Comparison of ENCODE assay signal across 29 cellular contexts in the genomic region with DNA sequence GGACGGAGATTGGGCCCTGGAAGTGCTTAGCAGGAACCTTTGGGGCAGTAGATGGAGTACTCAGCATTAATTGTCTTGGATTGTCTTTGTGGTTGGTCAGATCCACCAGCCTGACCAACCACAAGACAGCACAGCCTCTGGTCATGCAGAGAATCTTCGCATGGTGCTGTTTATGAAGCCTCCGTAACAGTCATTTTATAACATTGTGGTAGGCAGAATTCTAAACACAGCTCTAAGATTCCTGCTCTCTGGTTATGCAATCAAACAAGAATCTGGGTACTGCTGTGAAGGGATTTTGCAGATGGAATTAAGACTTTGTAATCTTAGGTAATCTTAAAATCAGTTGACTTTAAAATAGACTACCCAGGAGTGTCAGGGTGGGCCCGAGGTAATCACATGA.
DNase-seq lines count a peak whose midpoint lies in the region; ATAC-seq, FAIRE-seq and TF ChIP-seq lines count a peak whose summit lies in the region.
"Had no signal": no experiment of that assay in that cellular context is flagged by ENCODE, and none has a peak within 500 bp of the region (broad histone marks: within the 10 kb centered on the region; RNA-seq: fewer than 3 reads in every experiment).

No MANE protein-coding gene starts in this region.

- no peaks in the 10 kb centered on the region for H4K20me1 ChIP-seq in astrocyte (ENCODE audit: insufficient read depth, low read length)

- no peak overlapping the region for H2AK5ac ChIP-seq in trophoblast cell (ENCODE audit: low read length)

- H3K27me3 Mint-ChIP-seq in astrocyte (ENCODE audit: low read depth, unreplicated experiment) = no peaks in the 10 kb centered on the region
- H3K27me3 Mint-ChIP-seq: activated CD8-positive, alpha-beta memory T cell treated with anti-CD3 and anti-CD28 coated beads, Interleukin-2, amount 10 ng/mL, durations not matched to agents 7 days and 5 days; IgD-negative memory B cell; stimulated activated memory B cell treated with anti-CD40 and anti-IgM and Interleukin-4, amounts not matched to agents 10 μg/mL and 1 μg/mL and 100 μg/mL, for 72 hours had no signal

- no peak overlapping the region for H3K4me3 Mint-ChIP-seq in astrocyte (ENCODE audit: unreplicated experiment)
- H3K4me3 Mint-ChIP-seq: activated CD8-positive, alpha-beta memory T cell treated with anti-CD3 and anti-CD28 coated beads, Interleukin-2, amount 10 ng/mL, durations not matched to agents 7 days and 5 days; activated T-cell treated with anti-CD3 and anti-CD28 coated beads, Interleukin-2, amount 50 U/mL, for 72 hours; CD4-positive, alpha-beta memory T cell; GM23338; IgD-negative memory B cell; nephron progenitor cell; stimulated activated memory B cell treated with anti-CD40 and anti-IgM and Interleukin-4, amounts not matched to agents 10 μg/mL and 1 μg/mL and 100 μg/mL, for 72 hours had no signal

- no peak overlapping the region for H3K18ac ChIP-seq in trophoblast cell (ENCODE audit: low read length)

- no peaks in the 10 kb centered on the region for H3K79me2 ChIP-seq in astrocyte (ENCODE audit: insufficient read depth, low read length)
- H3K79me2 ChIP-seq in trophoblast cell (ENCODE audit: control insufficient read depth, insufficient read depth, low read length, poor library complexity) = no peaks in the 10 kb centered on the region

- no peak overlapping the region for H3K23ac ChIP-seq in trophoblast cell (ENCODE audit: low read length)

- H4K91ac ChIP-seq in trophoblast cell (ENCODE audit: low read depth, low read length) = no peak overlapping the region

- no peak for TF ChIP-seq CTCF in astrocyte (IDR thresholded peaks at IDR 0.05; ENCODE audit: insufficient read depth, low read depth, low read length)
- no peak for TF ChIP-seq CTCF in foreskin fibroblast (IDR thresholded peaks at IDR 0.05; ENCODE audit: low read depth, low read length)

- no peak overlapping the region for H3K4me2 ChIP-seq in astrocyte (ENCODE audit: low read length)
- H3K4me2 ChIP-seq in trophoblast cell (ENCODE audit: low read length) = no peak overlapping the region
- H3K4me2 ChIP-seq: GM23338 had no signal

- no peak overlapping the region for H3K4ac ChIP-seq in trophoblast cell (ENCODE audit: low read depth, low read length)

- no peak overlapping the region for H3K4me3 ChIP-seq in astrocyte (ENCODE audit: insufficient read depth, low read depth, low read length)
- H3K4me3 ChIP-seq in foreskin fibroblast (ENCODE audit: low read depth in 1 of 2, low read length in 2 of 2) = no peak overlapping the region
- no peak overlapping the region for H3K4me3 ChIP-seq in trophoblast cell (ENCODE audit: low read depth, low read length)
- H3K4me3 ChIP-seq: breast epithelium, colonic mucosa, gastrocnemius medialis, GM23338, Peyer's patch, upper lobe of right lung had no signal

- H3K27ac Mint-ChIP-seq in astrocyte (ENCODE audit: unreplicated experiment) = peak overlapping the region; percentile 89
- H3K27ac Mint-ChIP-seq: activated CD8-positive, alpha-beta memory T cell treated with anti-CD3 and anti-CD28 coated beads, Interleukin-2, amount 10 ng/mL, durations not matched to agents 7 days and 5 days; activated T-cell treated with anti-CD3 and anti-CD28 coated beads, Interleukin-2, amount 50 U/mL, for 72 hours; CD4-positive, alpha-beta memory T cell; GM23338; IgD-negative memory B cell; nephron progenitor cell; stimulated activated memory B cell treated with anti-CD40 and anti-IgM and Interleukin-4, amounts not matched to agents 10 μg/mL and 1 μg/mL and 100 μg/mL, for 72 hours had no signal

- H3K9me3 ChIP-seq in astrocyte (ENCODE audit: insufficient read depth, low read depth, low read length) (no peaks in the 10 kb centered on the region), trophoblast cell (ENCODE audit: insufficient read depth, low read depth, low read length) (no peaks in the 10 kb centered on the region)
- H3K9me3 ChIP-seq: breast epithelium, colonic mucosa, gastrocnemius medialis, Peyer's patch, upper lobe of right lung had no signal

- H3K9me3 Mint-ChIP-seq in astrocyte (ENCODE audit: unreplicated experiment) = no peaks in the 10 kb centered on the region
- H3K9me3 Mint-ChIP-seq: activated T-cell treated with anti-CD3 and anti-CD28 coated beads, Interleukin-2, amount 50 U/mL, for 72 hours; GM23338; IgD-negative memory B cell; nephron progenitor cell; stimulated activated memory B cell treated with anti-CD40 and anti-IgM and Interleukin-4, amounts not matched to agents 10 μg/mL and 1 μg/mL and 100 μg/mL, for 72 hours had no signal

- no peak overlapping the region for H4K12ac ChIP-seq in trophoblast cell (ENCODE audit: low read depth, low read length)

- FAIRE-seq in astrocyte (lab: Jason Lieb, UNC) = no peak

- WGBS in trophoblast cell (ENCODE audit: extremely low coverage, insufficient coverage, insufficient read length) = no CpG with 5 or more reads among the region's 4 CpGs

- H3K9ac ChIP-seq in astrocyte (ENCODE audit: low read length) = no peak overlapping the region
- H3K9ac ChIP-seq in trophoblast cell (ENCODE audit: low read length) = no peak overlapping the region

- no peak overlapping the region for H4K8ac ChIP-seq in trophoblast cell (ENCODE audit: low read depth, low read length)

- H3K14ac ChIP-seq in trophoblast cell (ENCODE audit: low read length) = no peak overlapping the region

- ATAC-seq in HG03045 (IDR thresholded peaks at IDR 0.05; ENCODE audit: unreplicated experiment) = no peak
- ATAC-seq: activated CD8-positive, alpha-beta memory T cell treated with anti-CD3 and anti-CD28 coated beads, Interleukin-2, amount 10 ng/mL, durations not matched to agents 7 days and 5 days; activated T-cell treated with anti-CD3 and anti-CD28 coated beads, Interleukin-2, amount 50 U/mL, for 72 hours; gastrocnemius medialis; sciatic nerve; stimulated activated memory B cell treated with anti-CD40 and anti-IgM and Interleukin-4, amounts not matched to agents 10 μg/mL and 1 μg/mL and 100 μg/mL, for 72 hours; upper lobe of right lung had no signal

- H3K27me3 ChIP-seq in astrocyte (ENCODE audit: insufficient read depth, low read length) (no peaks in the 10 kb centered on the region), trophoblast cell (ENCODE audit: insufficient read depth, low read length) (no peaks in the 10 kb centered on the region)
- H3K27me3 ChIP-seq: breast epithelium, colonic mucosa, gastrocnemius medialis, Peyer's patch, upper lobe of right lung had no signal

- H3K36me3 Mint-ChIP-seq in astrocyte (ENCODE audit: low read depth, unreplicated experiment) = no peaks in the 10 kb centered on the region
- H3K36me3 Mint-ChIP-seq: activated CD8-positive, alpha-beta memory T cell treated with anti-CD3 and anti-CD28 coated beads, Interleukin-2, amount 10 ng/mL, durations not matched to agents 7 days and 5 days; CD4-positive, alpha-beta memory T cell; IgD-negative memory B cell; stimulated activated memory B cell treated with anti-CD40 and anti-IgM and Interleukin-4, amounts not matched to agents 10 μg/mL and 1 μg/mL and 100 μg/mL, for 72 hours had no signal

- peaks cover 8% of the 10 kb centered on the region for H3K4me1 Mint-ChIP-seq in astrocyte (ENCODE audit: low read depth, unreplicated experiment)
- H3K4me1 Mint-ChIP-seq: activated CD8-positive, alpha-beta memory T cell treated with anti-CD3 and anti-CD28 coated beads, Interleukin-2, amount 10 ng/mL, durations not matched to agents 7 days and 5 days; CD4-positive, alpha-beta memory T cell; GM23338; IgD-negative memory B cell; stimulated activated memory B cell treated with anti-CD40 and anti-IgM and Interleukin-4, amounts not matched to agents 10 μg/mL and 1 μg/mL and 100 μg/mL, for 72 hours had no signal

- H3K36me3 ChIP-seq in astrocyte (ENCODE audit: insufficient read depth, low read length) = no peaks in the 10 kb centered on the region
- H3K36me3 ChIP-seq in trophoblast cell (ENCODE audit: control insufficient read depth in 1 of 2, insufficient read depth in 2 of 2, low read length in 2 of 2) = no peaks in the 10 kb centered on the region
- H3K36me3 ChIP-seq: breast epithelium, colonic mucosa, gastrocnemius medialis, Peyer's patch, upper lobe of right lung had no signal

- H3K27ac ChIP-seq in astrocyte (ENCODE audit: low read depth, low read length) (no peak overlapping the region), trophoblast cell (ENCODE audit: low read depth, low read length) (no peak overlapping the region)
- H3K27ac ChIP-seq: breast epithelium, colonic mucosa, gastrocnemius medialis, Peyer's patch, upper lobe of right lung had no signal

- no peak overlapping the region for H2BK5ac ChIP-seq in trophoblast cell (ENCODE audit: low read depth, low read length, poor library complexity)

- H2AFZ ChIP-seq in astrocyte (ENCODE audit: low read depth, low read length) (no peak overlapping the region), trophoblast cell (ENCODE audit: insufficient read depth, low read length, poor library complexity) (no peak overlapping the region)
- H2AFZ ChIP-seq: GM23338 had no signal

- no peaks in the 10 kb centered on the region for H3K79me1 ChIP-seq in trophoblast cell (ENCODE audit: low read length)

- H2BK12ac ChIP-seq in trophoblast cell (ENCODE audit: low read length) = no peak overlapping the region

- DNase-seq in GM04504 (ENCODE audit: low read depth) = peak; percentile 64
- peak; percentile 70 for DNase-seq in astrocyte (ENCODE audit: low read depth)
- peak; percentile 32 to 54 for DNase-seq in foreskin fibroblast
- no peak for DNase-seq in trophoblast cell
- DNase-seq in occipital lobe (lab: John Stamatoyannopoulos, UW) = no peak
- no peak for DNase-seq in DMS 273 (lab: John Stamatoyannopoulos, UW; ENCODE audit: unreplicated experiment)
- DNase-seq: activated CD4-positive, CD25-positive, alpha-beta regulatory T cell; activated CD8-positive, alpha-beta memory T cell treated with anti-CD3 and anti-CD28 coated beads, Interleukin-2, amount 10 ng/mL, durations not matched to agents 7 days and 5 days; activated naive CD4-positive, alpha-beta T cell treated with Interleukin-2 at 50 U/mL for 16 hours; activated T-cell treated with anti-CD3 and anti-CD28 coated beads, Interleukin-2, amount 50 U/mL, for 72 hours; CD4-positive, alpha-beta memory T cell; colonic mucosa; effector memory CD4-positive, alpha-beta T cell; gastrocnemius medialis; hypothalamus; NCI-H1105; NCI-H1930; NCI-H526; nephron progenitor cell; Peyer's patch; posterior cingulate gyrus; stimulated activated CD4-positive, alpha-beta T cell treated with anti-CD3 and anti-CD28 coated beads, Interleukin-4, amount 100 ng/mL, for 4 hours; upper lobe of right lung had no signal

- no peak overlapping the region for H2BK120ac ChIP-seq in trophoblast cell (ENCODE audit: insufficient read depth, low read length, poor library complexity)

- peaks cover 4% of the 10 kb centered on the region for H3K4me1 ChIP-seq in astrocyte (ENCODE audit: insufficient read depth, low read length)
- no peaks in the 10 kb centered on the region for H3K4me1 ChIP-seq in trophoblast cell (ENCODE audit: control insufficient read depth in 1 of 2, insufficient read depth in 2 of 2, low read length in 2 of 2)
- H3K4me1 ChIP-seq: breast epithelium, colonic mucosa, gastrocnemius medialis, Peyer's patch, upper lobe of right lung had no signal

Comparison
In these comparisons a context has a peak if more than half of its experiments do, and no peak if none do; other contexts are left out.
1. DNase-seq: peak in GM04504 (single experiment), astrocyte (single experiment) and foreskin fibroblast (2 of 2); none in trophoblast cell (0 of 2), occipital lobe (single experiment) and DMS 273 (single experiment).